ENCODE assay signal across 32 cellular contexts in the genomic region with DNA sequence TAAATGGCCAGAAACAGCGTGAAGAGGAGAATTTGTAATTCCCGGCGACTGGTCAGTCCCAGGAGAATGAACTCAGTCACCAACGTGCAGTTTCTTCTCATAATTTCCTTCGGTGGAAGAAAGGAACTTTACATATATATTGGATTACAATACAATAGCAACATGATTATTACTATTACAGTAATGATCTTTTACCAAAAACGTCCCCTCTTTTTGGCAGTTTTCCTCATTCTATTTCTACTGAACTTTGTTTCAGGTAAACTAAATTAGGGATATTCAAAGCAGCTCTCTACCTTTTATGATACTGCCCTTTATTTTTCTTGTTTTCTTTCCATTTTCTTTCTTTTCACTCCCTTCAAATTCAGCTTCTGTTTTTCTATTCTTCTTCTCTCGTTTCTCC. TPM values are rescaled to one million over a fixed set of nuclear protein-coding genes. Genes with fewer than 3 reads are reported as not detected.
"Had no signal": no experiment of that assay in that cellular context is flagged by ENCODE, and none has a peak within 500 bp of the region (broad histone marks: within the 10 kb centered on the region; RNA-seq: fewer than 3 reads in every experiment).

Gene OR5M8 (minus strand): TSS at position 101 of the 400 bp plus-strand sequence. CDS start 0 bp downstream, at position 101.

- H3K27ac Mint-ChIP-seq: stimulated activated effector memory CD8-positive, alpha-beta T cell treated with anti-CD3 and anti-CD28 coated beads, Interleukin-12 subunit alpha, Interleukin-12 subunit beta, amount 100 ng/mL, for 72 hours; stimulated activated memory B cell treated with anti-CD40 and anti-IgM and Interleukin-4, amounts not matched to agents 10 μg/mL and 1 μg/mL and 100 μg/mL, for 72 hours; stimulated activated naive B cell treated with anti-CD40 and anti-IgM and Interleukin-4, amounts not matched to agents 10 μg/mL and 1 μg/mL and 100 μg/mL, for 72 hours; stimulated activated naive CD8-positive, alpha-beta T cell treated with anti-CD3 and anti-CD28 coated beads, Interleukin-15, amount 100 ng/mL, for 72 hours; stimulated activated naive CD8-positive, alpha-beta T cell treated with anti-CD3 and anti-CD28 coated beads, Interleukin-15, Interleukin-2, amounts not matched to agents 100 ng/mL and 50 ng/mL, for 24 hours; type B pancreatic cell had no signal

- H3K27me3 ChIP-seq: stomach, suprapubic skin, testis, thyroid gland, tibial artery, tibial nerve, transverse colon, upper lobe of left lung, upper lobe of right lung, uterus, vagina had no signal

- H3K9me3 ChIP-seq: testis, thoracic aorta, thyroid gland, tibial artery, transverse colon, upper lobe of right lung, uterus, vagina had no signal

- H3K4me3 ChIP-seq: stomach, suprapubic skin, testis, thoracic aorta, thyroid gland, tibial artery, tibial nerve, transverse colon, upper lobe of left lung, upper lobe of right lung, uterus, vagina had no signal

- ATAC-seq: stimulated activated effector memory CD8-positive, alpha-beta T cell treated with anti-CD3 and anti-CD28 coated beads, Interleukin-12 subunit alpha, Interleukin-12 subunit beta, amount 100 ng/mL, for 72 hours; stimulated activated naive B cell treated with anti-CD40 and anti-IgM and Interleukin-4, amounts not matched to agents 10 μg/mL and 1 μg/mL and 100 μg/mL, for 72 hours; stimulated activated naive CD8-positive, alpha-beta T cell treated with anti-CD3 and anti-CD28 coated beads, Interleukin-15, amount 100 ng/mL, for 72 hours; stimulated activated naive CD8-positive, alpha-beta T cell treated with anti-CD3 and anti-CD28 coated beads, Interleukin-15, Interleukin-2, amounts not matched to agents 100 U/mL and 50 U/mL, for 24 hours; upper lobe of right lung had no signal

- DNase-seq: stimulated activated CD4-positive, alpha-beta T cell treated with anti-CD3 and anti-CD28 coated beads, Interleukin-2, amount 100 ng/mL, for 48 hours; stimulated activated CD4-positive, alpha-beta T cell treated with anti-CD3 and anti-CD28 coated beads, Interleukin-4, amount 100 ng/mL, for 1 hour; stimulated activated CD4-positive, alpha-beta T cell treated with anti-CD3 and anti-CD28 coated beads, Interleukin-4, amount 100 ng/mL, for 24 hours; stimulated activated CD4-positive, alpha-beta T cell treated with anti-CD3 and anti-CD28 coated beads, Interleukin-4, amount 100 ng/mL, for 4 hours; stimulated activated CD8-positive, alpha-beta memory T cell treated with anti-CD3 and anti-CD28 coated beads, Interleukin-4, amount 100 ng/mL, for 48 hours; stimulated activated naive B cell treated with anti-CD40 and anti-IgM and Interleukin-4, amounts not matched to agents 10 μg/mL and 1 μg/mL and 100 μg/mL, for 72 hours; stimulated activated naive CD4-positive, alpha-beta T cell; stimulated activated naive CD4-positive, alpha-beta T cell treated with Interleukin-2 at 50 U/mL for 16 hours; stimulated activated naive CD8-positive, alpha-beta T cell treated with anti-CD3 and anti-CD28 coated beads, Interleukin-15, amount 100 ng/mL, for 72 hours; stimulated activated naive CD8-positive, alpha-beta T cell treated with anti-CD3 and anti-CD28 coated beads, Interleukin-15, Interleukin-2, amounts not matched to agents 100 U/mL and 50 U/mL, for 24 hours; stomach; substantia nigra; testis; thyroid gland; tibial artery; transverse colon; upper lobe of left lung; upper lobe of right lung; uterus had no signal

- H3K9me3 Mint-ChIP-seq: type B pancreatic cell had no signal

- H3K4me1 Mint-ChIP-seq: stimulated activated effector memory CD8-positive, alpha-beta T cell treated with anti-CD3 and anti-CD28 coated beads, Interleukin-12 subunit alpha, Interleukin-12 subunit beta, amount 100 ng/mL, for 72 hours; stimulated activated memory B cell treated with anti-CD40 and anti-IgM and Interleukin-4, amounts not matched to agents 10 μg/mL and 1 μg/mL and 100 μg/mL, for 72 hours; stimulated activated naive B cell treated with anti-CD40 and anti-IgM and Interleukin-4, amounts not matched to agents 10 μg/mL and 1 μg/mL and 100 μg/mL, for 72 hours; stimulated activated naive CD8-positive, alpha-beta T cell treated with anti-CD3 and anti-CD28 coated beads, Interleukin-15, amount 100 ng/mL, for 72 hours had no signal

- H3K27me3 Mint-ChIP-seq: stimulated activated memory B cell treated with anti-CD40 and anti-IgM and Interleukin-4, amounts not matched to agents 10 μg/mL and 1 μg/mL and 100 μg/mL, for 72 hours; stimulated activated naive B cell treated with anti-CD40 and anti-IgM and Interleukin-4, amounts not matched to agents 10 μg/mL and 1 μg/mL and 100 μg/mL, for 72 hours; stimulated activated naive CD8-positive, alpha-beta T cell treated with anti-CD3 and anti-CD28 coated beads, Interleukin-15, amount 100 ng/mL, for 72 hours; stimulated activated naive CD8-positive, alpha-beta T cell treated with anti-CD3 and anti-CD28 coated beads, Interleukin-15, Interleukin-2, amounts not matched to agents 100 ng/mL and 50 ng/mL, for 24 hours; type B pancreatic cell had no signal

- H3K27ac ChIP-seq: stomach, suprapubic skin, testis, thoracic aorta, thyroid gland, tibial artery, tibial nerve, transverse colon, upper lobe of left lung, upper lobe of right lung, uterus, vagina had no signal

- H3K4me1 ChIP-seq: stomach, suprapubic skin, testis, thyroid gland, tibial artery, tibial nerve, transverse colon, upper lobe of left lung, upper lobe of right lung, uterus, vagina had no signal

- H3K4me3 Mint-ChIP-seq: stimulated activated effector memory CD8-positive, alpha-beta T cell treated with anti-CD3 and anti-CD28 coated beads, Interleukin-12 subunit alpha, Interleukin-12 subunit beta, amount 100 ng/mL, for 72 hours; stimulated activated memory B cell treated with anti-CD40 and anti-IgM and Interleukin-4, amounts not matched to agents 10 μg/mL and 1 μg/mL and 100 μg/mL, for 72 hours; stimulated activated naive B cell treated with anti-CD40 and anti-IgM and Interleukin-4, amounts not matched to agents 10 μg/mL and 1 μg/mL and 100 μg/mL, for 72 hours; stimulated activated naive CD8-positive, alpha-beta T cell treated with anti-CD3 and anti-CD28 coated beads, Interleukin-15, amount 100 ng/mL, for 72 hours; stimulated activated naive CD8-positive, alpha-beta T cell treated with anti-CD3 and anti-CD28 coated beads, Interleukin-15, Interleukin-2, amounts not matched to agents 100 ng/mL and 50 ng/mL, for 24 hours; type B pancreatic cell had no signal

- H3K36me3 Mint-ChIP-seq: stimulated activated effector memory CD8-positive, alpha-beta T cell treated with anti-CD3 and anti-CD28 coated beads, Interleukin-12 subunit alpha, Interleukin-12 subunit beta, amount 100 ng/mL, for 72 hours; stimulated activated memory B cell treated with anti-CD40 and anti-IgM and Interleukin-4, amounts not matched to agents 10 μg/mL and 1 μg/mL and 100 μg/mL, for 72 hours; stimulated activated naive B cell treated with anti-CD40 and anti-IgM and Interleukin-4, amounts not matched to agents 10 μg/mL and 1 μg/mL and 100 μg/mL, for 72 hours; type B pancreatic cell had no signal

- H3K36me3 ChIP-seq: stomach, suprapubic skin, thoracic aorta, thyroid gland, tibial artery, tibial nerve, transverse colon, upper lobe of left lung, upper lobe of right lung, uterus, vagina had no signal

RNA-seq across cellular contexts. Expression of gene OR5M8, which starts in this region (rescaled TPM):
- total RNA-seq: stomach, subcutaneous adipose tissue, suprapubic skin, temporal lobe, thoracic aorta, thyroid gland, tibial nerve, transverse colon, upper lobe of left lung, upper lobe of right lung, ureter, urinary bladder, uterus, vagina had no signal
- polyA plus RNA-seq: stomach, thymus, urinary bladder had no signal
